In genomic region chr12:13278249-13278787, GRCh38 we compare ENCODE assay signal across 8 cellular contexts.
A peak's percentile ranks its signal among the peaks of the same experiment; 100 is the strongest.
DNase-seq lines count a peak whose midpoint lies in the region; ATAC-seq and TF ChIP-seq lines count a peak whose summit lies in the region.

No MANE protein-coding gene starts in this region.

- DNase-seq in AG04450 (ENCODE audit: low read depth, low spot score) (peak; percentile 36), HT1080 (ENCODE audit: low read depth) (peak; percentile 54), RWPE1 (ENCODE audit: low spot score) (peak; percentile 72), glomerular visceral epithelial cell (ENCODE audit: extremely low spot score) (peak; percentile 70), tibial artery (peak in 1 of 2 donors; percentile 55)
- DNase-seq in activated naive CD4-positive, alpha-beta T cell (lab: John Stamatoyannopoulos, UW) = peak; percentile 12 to 52 (median 34)

- intact Hi-C loops in tibial artery (cut with DNase I; ENCODE audit: low total_unique reads) = no loop called here

- H3K9me3 ChIP-seq in AG04450 (ENCODE audit: control insufficient read depth, insufficient read depth, low read length) = no peaks in the 10 kb centered on the region; the same call in 1 of the 2 replicates
- no peaks in the 10 kb centered on the region for H3K9me3 ChIP-seq in parathyroid adenoma (ENCODE audit: control insufficient read depth, low read length)
- no peaks in the 10 kb centered on the region for H3K9me3 ChIP-seq in tibial artery

- peak overlapping the region; percentile 39 for H2AFZ ChIP-seq in parathyroid adenoma

- H3K4me1 ChIP-seq in parathyroid adenoma (no peaks in the 10 kb centered on the region), tibial artery (peaks cover 0 to 6% (median 2%) of the 10 kb centered on the region in 4 donors)

- POLR2A ChIA-PET in AG04450 (lab: Yijun Ruan, JAX) (interaction anchor here (0.7 kb wide), 1 partner anchor 13 kb away, joined by 5 read pairs; no protein-coding TSS in a partner anchor), RWPE1 (lab: Yijun Ruan, JAX; ENCODE audit: low non-redundant PET) (no interaction called here)

- ATAC-seq in GM18861 (IDR thresholded peaks at IDR 0.05; ENCODE audit: unreplicated experiment) = peak; percentile 73

- peaks cover 41% of the 10 kb centered on the region for H3K27me3 ChIP-seq in AG04450 (ENCODE audit: control insufficient read depth, insufficient read depth, low read length)
- H3K27me3 ChIP-seq in parathyroid adenoma (ENCODE audit: control insufficient read depth, insufficient read depth, low read length) = no peaks in the 10 kb centered on the region
- H3K27me3 ChIP-seq in tibial artery = peaks cover 0 to 27% of the 10 kb centered on the region in 2 donors

- H3K27ac ChIP-seq in AG04450 (ENCODE audit: low read depth, low read length) (no peak overlapping the region), RWPE1 (no peak overlapping the region), parathyroid adenoma (no peak overlapping the region), tibial artery (no peak overlapping the region)

- H3K4me2 ChIP-seq in parathyroid adenoma (ENCODE audit: low read length) = no peak overlapping the region

- CTCF ChIA-PET in AG04450 (lab: Charles Lee) = interaction anchor here (0.5 to 2.8 kb wide), 31 partner anchors 8 to 889 kb away, joined by 3 to 48 read pairs (median 5); no protein-coding TSS in a partner anchor
- CTCF ChIA-PET in RWPE1 (lab: Yijun Ruan, JAX) = interaction anchor here (0.5 to 1.9 kb wide), 22 partner anchors 9 to 1493 kb away, joined by 3 to 11 read pairs (median 3); a partner anchor contains a TSS

- peak; percentile 98 for TF ChIP-seq CTCF in AG04450 (IDR thresholded peaks at IDR 0.05; ENCODE audit: low read depth, low read length)
- peak; percentile 58 for TF ChIP-seq CTCF in RWPE1 (conservative IDR thresholded peaks at IDR 0.05; ENCODE audit: low read depth)
- peak; percentile 99 for TF ChIP-seq CTCF in parathyroid adenoma (IDR thresholded peaks at IDR 0.05)
- TF ChIP-seq CTCF in tibial artery (IDR thresholded peaks at IDR 0.05) = peak; percentile 86 to 97

- no peaks in the 10 kb centered on the region for H3K79me2 ChIP-seq in parathyroid adenoma

- no peaks in the 10 kb centered on the region for H3K36me3 ChIP-seq in parathyroid adenoma (ENCODE audit: control insufficient read depth, insufficient read depth, low read length)
- no peaks in the 10 kb centered on the region for H3K36me3 ChIP-seq in tibial artery

- 0 out of 2 replicates have a peak overlapping the region, but pooled peaks have one; percentile 17 for H3K4me3 ChIP-seq in AG04450 (ENCODE audit: low read depth, low read length)
- no peak overlapping the region for H3K4me3 ChIP-seq in parathyroid adenoma (ENCODE audit: low read depth, low read length)
- H3K4me3 ChIP-seq in tibial artery = no peak overlapping the region

- H3K9ac ChIP-seq in parathyroid adenoma = no peak overlapping the region
